18 cellular contexts compared by ENCODE assay signal in the genomic region with DNA sequence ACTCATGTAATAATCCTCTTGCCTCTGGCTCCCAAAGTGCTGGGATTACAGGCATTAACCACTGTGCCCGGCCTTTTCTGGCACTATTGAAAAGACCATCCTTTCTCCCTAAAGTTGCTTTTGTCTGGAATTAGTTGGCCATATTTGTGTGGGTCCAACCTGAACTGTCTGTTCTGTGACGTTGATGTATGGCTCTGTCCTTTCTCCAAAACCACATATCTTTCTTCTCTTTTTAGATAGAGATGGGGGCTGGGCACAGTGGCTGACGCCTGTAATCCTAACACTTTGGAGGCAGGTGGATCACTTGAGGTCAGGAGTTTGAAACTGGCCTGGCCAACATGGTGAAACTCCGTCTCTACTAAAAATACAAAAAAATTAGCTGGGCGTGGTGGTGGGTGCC. TPM values are rescaled to one million over a fixed set of nuclear protein-coding genes. Genes with fewer than 3 reads are reported as not detected.
DNase-seq lines count a peak whose midpoint lies in the region; ATAC-seq and TF ChIP-seq lines count a peak whose summit lies in the region.
"Had no signal": no experiment of that assay in that cellular context is flagged by ENCODE, and none has a peak within 500 bp of the region (broad histone marks: within the 10 kb centered on the region; RNA-seq: fewer than 3 reads in every experiment).

No MANE protein-coding gene starts in this region.

- TF ChIP-seq CTCF in right atrium auricular region (IDR thresholded peaks at IDR 0.05) (no peak), colonic mucosa (IDR thresholded peaks at IDR 0.05) (no peak), natural killer cell (IDR thresholded peaks at IDR 0.05) (no peak)

- H3K36me3 ChIP-seq in right atrium auricular region (no peaks in the 10 kb centered on the region), colonic mucosa (no peaks in the 10 kb centered on the region)

- ATAC-seq in Right ventricle myocardium inferior (no peak), natural killer cell (no peak), GM18502 (IDR thresholded peaks at IDR 0.05; ENCODE audit: poor library complexity, unreplicated experiment) (no peak)
- ATAC-seq in activated T-helper 17 cell treated with anti-CD3 and anti-CD28 coated beads, Interleukin-2, amount 50 U/mL, for 72 hours (replicated peaks) = no peak

- DNase-seq in right atrium auricular region (ENCODE audit: low spot score) (no peak), Right ventricle myocardium inferior (ENCODE audit: missing footprints) (no peak), colonic mucosa (no peak), natural killer cell (no peak), NCI-H187 (lab: John Stamatoyannopoulos, UW) (no peak), DMS 273 (lab: John Stamatoyannopoulos, UW; ENCODE audit: unreplicated experiment) (no peak)
- DNase-seq: COR-L47, DMS153, H9, Karpas-422, MG63, NCI-H1105, NCI-H1694, NCI-H69, SIG-M5 had no signal

- no peaks in the 10 kb centered on the region for H3K9me3 Mint-ChIP-seq in natural killer cell
- H3K9me3 Mint-ChIP-seq in activated T-helper 17 cell treated with anti-CD3 and anti-CD28 coated beads, Interleukin-2, amount 50 U/mL, for 72 hours = no peaks in the 10 kb centered on the region

- no peak overlapping the region for H3K9ac ChIP-seq in colonic mucosa (ENCODE audit: low read depth in 2 of 2, low read length in 2 of 2)

- H3K27me3 ChIP-seq in right atrium auricular region (no peaks in the 10 kb centered on the region), colonic mucosa (no peaks in the 10 kb centered on the region)
- H3K27me3 ChIP-seq: MG63 had no signal

- H3K9me3 ChIP-seq in right atrium auricular region (no peaks in the 10 kb centered on the region), colonic mucosa (no peaks in the 10 kb centered on the region)

- no peaks in the 10 kb centered on the region for H3K27me3 Mint-ChIP-seq in natural killer cell (ENCODE audit: low read depth in 2 of 2)
- no peaks in the 10 kb centered on the region for H3K27me3 Mint-ChIP-seq in activated T-helper 17 cell treated with anti-CD3 and anti-CD28 coated beads, Interleukin-2, amount 50 U/mL, for 72 hours

- H3K4me3 ChIP-seq in right atrium auricular region = no peak overlapping the region
- no peak overlapping the region for H3K4me3 ChIP-seq in colonic mucosa
- H3K4me3 ChIP-seq: MG63 had no signal

- H3K4me1 ChIP-seq in right atrium auricular region = peaks cover 0 to 44% of the 10 kb centered on the region in 2 donors
- H3K4me1 ChIP-seq in colonic mucosa = peaks cover 32% of the 10 kb centered on the region

- H3K27ac Mint-ChIP-seq in natural killer cell = peak overlapping the region; percentile 83 to 99
- H3K27ac Mint-ChIP-seq in activated T-helper 17 cell treated with anti-CD3 and anti-CD28 coated beads, Interleukin-2, amount 50 U/mL, for 72 hours = no peak overlapping the region

- no peaks in the 10 kb centered on the region for H3K36me3 Mint-ChIP-seq in natural killer cell
- H3K36me3 Mint-ChIP-seq in activated T-helper 17 cell treated with anti-CD3 and anti-CD28 coated beads, Interleukin-2, amount 50 U/mL, for 72 hours (ENCODE audit: low read depth) = peaks cover 10% of the 10 kb centered on the region

- H3K27ac ChIP-seq in right atrium auricular region = peak overlapping the region; percentile 12 to 35
- H3K27ac ChIP-seq in colonic mucosa = peak overlapping the region; percentile 95
- H3K27ac ChIP-seq: C4-2B had no signal

- intact Hi-C loops in Right ventricle myocardium inferior (cut with DNase I) = no loop called here
- intact Hi-C loops in colonic mucosa (cut with DNase I) = no loop called here
- intact Hi-C loops in natural killer cell (cut with micrococcal nuclease) = no loop called here

- H3K4me1 Mint-ChIP-seq in natural killer cell = peaks cover 28 to 30% of the 10 kb centered on the region in 2 donors
- peaks cover 10% of the 10 kb centered on the region for H3K4me1 Mint-ChIP-seq in activated T-helper 17 cell treated with anti-CD3 and anti-CD28 coated beads, Interleukin-2, amount 50 U/mL, for 72 hours

- no peak overlapping the region for H3K4me3 Mint-ChIP-seq in natural killer cell
- H3K4me3 Mint-ChIP-seq in activated T-helper 17 cell treated with anti-CD3 and anti-CD28 coated beads, Interleukin-2, amount 50 U/mL, for 72 hours = no peak overlapping the region
- H3K4me3 Mint-ChIP-seq: H9 had no signal

RNA-seq across cellular contexts. Expression of a gene that starts 17.9 kb away (rescaled TPM):
- total RNA-seq in right atrium auricular region (100 to 1,000 TPM; 111 to 144 TPM), Right ventricle myocardium inferior (177 TPM), colonic mucosa (100 to 1,000 TPM; 450 to 461 TPM), natural killer cell (100 to 1,000 TPM; 419 to 491 (median 428) TPM)
- total RNA-seq in activated T-helper 17 cell treated with anti-CD3 and anti-CD28 coated beads, Interleukin-2, amount 50 U/mL, for 72 hours = 100 to 1,000 TPM; 185 to 209 TPM

RNA-seq across cellular contexts. Expression of a gene that starts 34.5 kb away (rescaled TPM):
- 10 to 100 TPM; 15.2 to 15.8 TPM for total RNA-seq in right atrium auricular region
- total RNA-seq in Right ventricle myocardium inferior = 28.0 TPM
- 10 to 100 TPM; 74.9 to 94.1 TPM for total RNA-seq in colonic mucosa
- 10 to 100 TPM; 29.0 to 37.5 (median 29.9) TPM for total RNA-seq in natural killer cell
- total RNA-seq in activated T-helper 17 cell treated with anti-CD3 and anti-CD28 coated beads, Interleukin-2, amount 50 U/mL, for 72 hours = 10 to 100 TPM; 36.9 to 61.3 TPM
